ENCODE assay signal across 19 cellular contexts in the genomic region with DNA sequence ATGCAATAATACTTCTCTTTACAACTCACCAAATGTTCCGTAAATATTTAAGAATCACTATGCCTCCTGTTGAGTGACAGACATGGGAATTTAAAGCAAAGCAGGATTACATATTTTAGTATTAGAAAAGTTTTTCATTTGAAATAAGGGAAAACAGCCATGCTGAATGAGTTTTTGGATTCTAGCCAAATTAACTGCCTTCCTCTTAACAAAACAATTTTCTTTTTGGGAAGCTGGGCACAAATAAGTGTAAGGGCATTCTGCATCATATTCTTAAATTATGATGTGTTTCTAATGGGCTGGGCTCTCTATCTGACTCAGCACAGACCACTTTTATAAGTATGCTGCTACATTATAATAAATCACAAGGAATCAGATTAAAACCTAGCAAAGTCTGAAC.
A peak's percentile ranks its signal among the peaks of the same experiment; 100 is the strongest.
DNase-seq lines count a peak whose midpoint lies in the region; ATAC-seq and TF ChIP-seq lines count a peak whose summit lies in the region.
"Had no signal": no experiment of that assay in that cellular context is flagged by ENCODE, and none has a peak within 500 bp of the region (broad histone marks: within the 10 kb centered on the region; RNA-seq: fewer than 3 reads in every experiment).

No MANE protein-coding gene starts in this region.

- intact Hi-C loops in IMR-90 (cut with micrococcal nuclease), result no loop called here

- H3K27ac ChIP-seq in IMR-90 (ENCODE audit: insufficient read depth, low read length) (no peak overlapping the region), endodermal cell (ENCODE audit: low read depth, low read length) (no peak overlapping the region)
- H3K27ac ChIP-seq: SJSA1 had no signal

- H3K4me1 ChIP-seq in IMR-90 (ENCODE audit: control insufficient read depth, insufficient read depth, low read length), result no peaks in the 10 kb centered on the region; the same call in 1 of the 2 replicates
- no peaks in the 10 kb centered on the region for H3K4me1 ChIP-seq in endodermal cell (ENCODE audit: control insufficient read depth, insufficient read depth, low read length)

- H3K23ac ChIP-seq in IMR-90 (ENCODE audit: low read depth, low read length), result no peak overlapping the region

- no peak overlapping the region for H3K56ac ChIP-seq in IMR-90 (ENCODE audit: extremely low read depth, insufficient read depth, low read length)

- no peak overlapping the region for H3K4ac ChIP-seq in IMR-90 (ENCODE audit: low read depth, low read length)

- no peak overlapping the region for H2BK5ac ChIP-seq in IMR-90 (ENCODE audit: low read depth, low read length, poor library complexity, severe bottlenecking)

- TF ChIP-seq RAD21 in IMR-90 (IDR thresholded peaks at IDR 0.05; ENCODE audit: low read length), result no peak

- H4K5ac ChIP-seq in IMR-90 (ENCODE audit: low read depth, low read length), result no peak overlapping the region

- H3K27me3 ChIP-seq in IMR-90 (ENCODE audit: control insufficient read depth, insufficient read depth, low read length), result no peaks in the 10 kb centered on the region
- H3K27me3 ChIP-seq in endodermal cell (ENCODE audit: control insufficient read depth, insufficient read depth, low read length, poor library complexity, severe bottlenecking), result no peaks in the 10 kb centered on the region
- H3K27me3 ChIP-seq: SJSA1 had no signal

- no peak overlapping the region for H2AK5ac ChIP-seq in IMR-90 (ENCODE audit: low read depth, low read length)

- no peak overlapping the region for H2AK9ac ChIP-seq in IMR-90 (replicated peaks; ENCODE audit: low read depth, low read length, poor library complexity)

- peak overlapping the region; percentile 10; the same call in 1 of the 2 replicates for H3K4me2 ChIP-seq in IMR-90 (ENCODE audit: low read depth, low read length)

- H3K9ac ChIP-seq in IMR-90 (ENCODE audit: low read depth, low read length), result no peak overlapping the region
- no peak overlapping the region for H3K9ac ChIP-seq in endodermal cell (ENCODE audit: extremely low read depth, low read length, poor library complexity, severe bottlenecking)

- H3K79me1 ChIP-seq in IMR-90 (ENCODE audit: low read depth in 1 of 2, low read length in 2 of 2), result no peaks in the 10 kb centered on the region

- no peak overlapping the region for H4K91ac ChIP-seq in IMR-90 (ENCODE audit: insufficient read depth, low read depth, low read length)

- no peak overlapping the region for H3K4me3 Mint-ChIP-seq in activated naive CD8-positive, alpha-beta T cell
- no peak overlapping the region for H3K4me3 Mint-ChIP-seq in activated naive CD8-positive, alpha-beta T cell treated with anti-CD3 and anti-CD28 coated beads, Interleukin-2, amount 50 U/mL, for 24 hours
- H3K4me3 Mint-ChIP-seq in endodermal cell, result no peak overlapping the region
- H3K4me3 Mint-ChIP-seq in stimulated activated effector memory CD8-positive, alpha-beta T cell treated with anti-CD3 and anti-CD28 coated beads, Interleukin-12 subunit alpha, Interleukin-12 subunit beta, amount 100 ng/mL, for 72 hours, result no peak overlapping the region
- H3K4me3 Mint-ChIP-seq: CD4-positive, alpha-beta memory T cell had no signal

- H3K9me1 ChIP-seq in IMR-90 (ENCODE audit: insufficient read depth, low read length), result no peaks in the 10 kb centered on the region

- H3K36me3 ChIP-seq in IMR-90 (ENCODE audit: control insufficient read depth, insufficient read depth, low read length) (no peaks in the 10 kb centered on the region), endodermal cell (ENCODE audit: control insufficient read depth, insufficient read depth, low read length) (peaks cover 20% of the 10 kb centered on the region)
- H3K36me3 ChIP-seq: HAP-1, SJSA1 had no signal

- no peak for ATAC-seq in activated naive CD8-positive, alpha-beta T cell treated with anti-CD3 and anti-CD28 coated beads, Interleukin-2, amount 50 U/mL, for 24 hours
- ATAC-seq in IMR-90 (ENCODE audit: low read depth), result no peak
- no peak for ATAC-seq in stimulated activated effector memory CD8-positive, alpha-beta T cell treated with anti-CD3 and anti-CD28 coated beads, Interleukin-12 subunit alpha, Interleukin-12 subunit beta, amount 100 ng/mL, for 72 hours

- no peak overlapping the region for H3K14ac ChIP-seq in IMR-90 (replicated peaks; ENCODE audit: low read depth, low read length)

- no peak for TF ChIP-seq CTCF in IMR-90 (conservative IDR thresholded peaks at IDR 0.05; ENCODE audit: low read depth, low read length)
- no peak for TF ChIP-seq CTCF in endodermal cell (conservative IDR thresholded peaks at IDR 0.05)

- no peak overlapping the region for H2BK15ac ChIP-seq in IMR-90 (ENCODE audit: low read depth, low read length)

- no peaks in the 10 kb centered on the region for H3K36me3 Mint-ChIP-seq in activated naive CD8-positive, alpha-beta T cell
- peaks cover 19% of the 10 kb centered on the region for H3K36me3 Mint-ChIP-seq in activated naive CD8-positive, alpha-beta T cell treated with anti-CD3 and anti-CD28 coated beads, Interleukin-2, amount 50 U/mL, for 24 hours (ENCODE audit: low read depth)
- H3K36me3 Mint-ChIP-seq in endodermal cell (ENCODE audit: low read depth), result peaks cover 6% of the 10 kb centered on the region
- H3K36me3 Mint-ChIP-seq in stimulated activated effector memory CD8-positive, alpha-beta T cell treated with anti-CD3 and anti-CD28 coated beads, Interleukin-12 subunit alpha, Interleukin-12 subunit beta, amount 100 ng/mL, for 72 hours, result peaks cover 31% of the 10 kb centered on the region

- no peak overlapping the region for H3K18ac ChIP-seq in IMR-90 (ENCODE audit: low read depth, low read length)

- no peaks in the 10 kb centered on the region for H3K9me3 ChIP-seq in IMR-90 (ENCODE audit: control insufficient read depth, insufficient read depth, low read length)
- no peaks in the 10 kb centered on the region for H3K9me3 ChIP-seq in endodermal cell (ENCODE audit: control insufficient read depth, low read length)
- H3K9me3 ChIP-seq: HAP-1, SJSA1 had no signal

- no peak overlapping the region for H4K8ac ChIP-seq in IMR-90 (ENCODE audit: low read depth in 2 of 2, low read length in 2 of 2)

- no peak overlapping the region for H2BK120ac ChIP-seq in IMR-90 (ENCODE audit: low read depth, low read length)

- H2BK20ac ChIP-seq in IMR-90 (ENCODE audit: low read depth, low read length), result no peak overlapping the region

- H3K4me1 Mint-ChIP-seq in activated naive CD8-positive, alpha-beta T cell (ENCODE audit: low read depth), result peaks cover 2% of the 10 kb centered on the region
- peaks cover 3% of the 10 kb centered on the region for H3K4me1 Mint-ChIP-seq in activated naive CD8-positive, alpha-beta T cell treated with anti-CD3 and anti-CD28 coated beads, Interleukin-2, amount 50 U/mL, for 24 hours
- peaks cover 8% of the 10 kb centered on the region for H3K4me1 Mint-ChIP-seq in endodermal cell
- no peaks in the 10 kb centered on the region for H3K4me1 Mint-ChIP-seq in stimulated activated effector memory CD8-positive, alpha-beta T cell treated with anti-CD3 and anti-CD28 coated beads, Interleukin-12 subunit alpha, Interleukin-12 subunit beta, amount 100 ng/mL, for 72 hours

- peak overlapping the region; percentile 52 for H3K27ac Mint-ChIP-seq in activated naive CD8-positive, alpha-beta T cell
- H3K27ac Mint-ChIP-seq in activated naive CD8-positive, alpha-beta T cell treated with anti-CD3 and anti-CD28 coated beads, Interleukin-2, amount 50 U/mL, for 24 hours, result no peak overlapping the region
- peak overlapping the region; percentile 67 for H3K27ac Mint-ChIP-seq in endodermal cell
- H3K27ac Mint-ChIP-seq in stimulated activated effector memory CD8-positive, alpha-beta T cell treated with anti-CD3 and anti-CD28 coated beads, Interleukin-12 subunit alpha, Interleukin-12 subunit beta, amount 100 ng/mL, for 72 hours, result peak overlapping the region; percentile 17

- H4K20me1 ChIP-seq in IMR-90 (ENCODE audit: insufficient read depth, low read length), result no peaks in the 10 kb centered on the region

- POLR2A ChIA-PET in IMR-90 (lab: Charles Lee; ENCODE audit: unreplicated experiment), result no interaction called here

- DNase-seq in activated naive CD8-positive, alpha-beta T cell treated with anti-CD3 and anti-CD28 coated beads, Interleukin-2, amount 50 U/mL, for 24 hours, result no peak
- DNase-seq in IMR-90, result no peak
- no peak for DNase-seq in endodermal cell
- DNase-seq in stimulated activated effector memory CD8-positive, alpha-beta T cell treated with anti-CD3 and anti-CD28 coated beads, Interleukin-12 subunit alpha, Interleukin-12 subunit beta, amount 100 ng/mL, for 72 hours (ENCODE audit: low spot score in 2 of 2), result no peak
- DNase-seq in NCI-H526 treated with DMSO at 0.1 percent for 48 hours (lab: John Stamatoyannopoulos, UW), result no peak
- no peak for DNase-seq in SKM-1 treated with dmso at 0.1 percent for 144 hours (lab: John Stamatoyannopoulos, UW; ENCODE audit: unreplicated experiment)
- DNase-seq in GM19238 (ENCODE audit: insufficient read length, low spot score), result no peak
- DNase-seq: ACHN; CD4-positive, alpha-beta memory T cell; DMS79 treated with DMSO at 0.1 percent for 48 hours; GF-D8; NCI-H1436 treated with DMSO at 0.1 percent for 48 hours; NCI-H2081; NCI-H2227 treated with DMSO at 0.1 percent for 48 hours; NCI-H526; NK-92 treated with Interleukin-12 subunit alpha and Interleukin-12 subunit beta, amount 100 ng/mL, for 24 hours had no signal

- WGBS in IMR-90 (ENCODE audit: extremely low coverage in 2 of 2, insufficient read length in 1 of 2), 2 experiments, result no CpG with 5 or more reads among the region's 1 CpG
- WGBS in endodermal cell (ENCODE audit: insufficient coverage in 1 of 2, insufficient read length in 1 of 2), 2 experiments, result 88% methylated on average over 1 of the region's 1 CpG; no CpG with 5 or more reads in 1 of the 2 experiments

- BruUV-seq in IMR-90 (replicated peaks; lab: Mats Ljungman, UMichigan), result no TSS peak

- CTCF ChIA-PET in IMR-90 (lab: Yijun Ruan, JAX), result no interaction called here

- TF ChIP-seq POLR2A in IMR-90 (IDR thresholded peaks at IDR 0.05; ENCODE audit: low read depth, low read length), result no peak

- no peak overlapping the region for H2AFZ ChIP-seq in IMR-90 (replicated peaks; ENCODE audit: low read length, poor library complexity)

- no peaks in the 10 kb centered on the region for H3K27me3 Mint-ChIP-seq in activated naive CD8-positive, alpha-beta T cell
- H3K27me3 Mint-ChIP-seq in activated naive CD8-positive, alpha-beta T cell treated with anti-CD3 and anti-CD28 coated beads, Interleukin-2, amount 50 U/mL, for 24 hours, result no peaks in the 10 kb centered on the region
- H3K27me3 Mint-ChIP-seq in endodermal cell (ENCODE audit: insufficient read depth), result no peaks in the 10 kb centered on the region
- H3K27me3 Mint-ChIP-seq: CD4-positive, alpha-beta memory T cell had no signal

- in situ Hi-C loops in IMR-90 (cut with MboI; ENCODE audit: low sequenced_read_pairs), result no loop called here

- no peak overlapping the region for H3K4me3 ChIP-seq in IMR-90 (ENCODE audit: insufficient read depth, low read depth, low read length)
- no peak overlapping the region for H3K4me3 ChIP-seq in endodermal cell (ENCODE audit: low read length)
- H3K4me3 ChIP-seq: HAP-1, SJSA1 had no signal

- dilution Hi-C loops in IMR-90 (cut with HindIII; ENCODE audit: low sequenced_read_pairs, unreplicated experiment), result no loop called here

- H3K9me3 Mint-ChIP-seq in activated naive CD8-positive, alpha-beta T cell (ENCODE audit: low read depth), result no peaks in the 10 kb centered on the region
- H3K9me3 Mint-ChIP-seq in activated naive CD8-positive, alpha-beta T cell treated with anti-CD3 and anti-CD28 coated beads, Interleukin-2, amount 50 U/mL, for 24 hours, result no peaks in the 10 kb centered on the region
- no peaks in the 10 kb centered on the region for H3K9me3 Mint-ChIP-seq in endodermal cell
- H3K9me3 Mint-ChIP-seq in stimulated activated effector memory CD8-positive, alpha-beta T cell treated with anti-CD3 and anti-CD28 coated beads, Interleukin-12 subunit alpha, Interleukin-12 subunit beta, amount 100 ng/mL, for 72 hours, result no peaks in the 10 kb centered on the region
- H3K9me3 Mint-ChIP-seq: CD4-positive, alpha-beta memory T cell had no signal
